Comparison of ENCODE assay signal across 8 cellular contexts in the genomic region with DNA sequence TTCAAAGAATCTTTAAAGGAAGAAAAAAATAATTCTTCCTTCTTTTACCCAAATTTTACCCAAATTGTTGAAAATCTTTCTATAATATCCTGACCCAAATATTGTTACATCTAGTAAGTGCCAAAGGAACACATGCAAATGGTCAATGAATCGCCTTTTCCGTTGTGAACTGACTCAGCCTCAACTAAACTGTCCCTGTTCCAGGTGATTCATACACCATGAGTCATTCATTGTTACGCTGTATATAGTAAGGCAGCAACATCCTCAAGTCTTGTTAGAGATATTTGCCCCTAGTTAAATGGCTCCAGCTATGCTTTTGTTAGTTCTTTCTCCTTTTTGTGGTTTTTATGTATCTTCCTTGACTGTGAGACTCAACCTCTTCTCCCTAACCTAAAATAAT.
DNase-seq lines count a peak whose midpoint lies in the region; ATAC-seq lines count a peak whose summit lies in the region.

No MANE protein-coding gene starts in this region.

- no peak overlapping the region for H3K9ac ChIP-seq in HUES48 (ENCODE audit: low read depth, low read length)

- peaks cover 7% of the 10 kb centered on the region; the same call in 1 of the 2 replicates for H3K4me1 ChIP-seq in HUES48 (ENCODE audit: control insufficient read depth, insufficient read depth, low read length)

- peak overlapping the region; percentile 57 for H3K27ac ChIP-seq in HUES48 (ENCODE audit: low read depth, low read length)

- DNase-seq in AG20443 (ENCODE audit: low spot score) (peak; percentile 80), iris pigment epithelial cell (ENCODE audit: low read depth) (peak; percentile 98), NCI-H345 treated with DMSO at 0.1 percent for 48 hours (lab: John Stamatoyannopoulos, UW; ENCODE audit: unreplicated experiment) (no peak), GM19240 (ENCODE audit: insufficient read length, low spot score) (no peak), hypothalamus (lab: John Stamatoyannopoulos, UW) (no peak)
- peak; percentile 41 for DNase-seq in activated naive CD4-positive, alpha-beta T cell treated with anti-CD3 and anti-CD28 coated beads, Interleukin-2, amount 50 U/mL, for 16 hours

- no peaks in the 10 kb centered on the region for H3K36me3 ChIP-seq in HUES48 (ENCODE audit: control insufficient read depth, insufficient read depth, low read length)

- H3K27me3 ChIP-seq in HUES48 (ENCODE audit: control insufficient read depth, insufficient read depth, low read length): no peaks in the 10 kb centered on the region

- ATAC-seq in GM19025 (IDR thresholded peaks at IDR 0.05; ENCODE audit: low read depth, unreplicated experiment): peak; percentile 46

- no peak overlapping the region for H3K4me3 ChIP-seq in HUES48 (ENCODE audit: low read depth, low read length)

- no peaks in the 10 kb centered on the region for H3K9me3 ChIP-seq in HUES48 (ENCODE audit: control insufficient read depth, insufficient read depth, low read length)

Comparison
In these comparisons a context has a peak if more than half of its experiments do, and no peak if none do; other contexts are left out.
1. DNase-seq: peak in AG20443 (single experiment), activated naive CD4-positive, alpha-beta T cell treated with anti-CD3 and anti-CD28 coated beads, Interleukin-2, amount 50 U/mL, for 16 hours (single experiment) and iris pigment epithelial cell (single experiment); none in NCI-H345 treated with DMSO at 0.1 percent for 48 hours (single experiment), GM19240 (single experiment) and hypothalamus (0 of 51).